ENCODE assay signal across 1 cellular context in the genomic region with DNA sequence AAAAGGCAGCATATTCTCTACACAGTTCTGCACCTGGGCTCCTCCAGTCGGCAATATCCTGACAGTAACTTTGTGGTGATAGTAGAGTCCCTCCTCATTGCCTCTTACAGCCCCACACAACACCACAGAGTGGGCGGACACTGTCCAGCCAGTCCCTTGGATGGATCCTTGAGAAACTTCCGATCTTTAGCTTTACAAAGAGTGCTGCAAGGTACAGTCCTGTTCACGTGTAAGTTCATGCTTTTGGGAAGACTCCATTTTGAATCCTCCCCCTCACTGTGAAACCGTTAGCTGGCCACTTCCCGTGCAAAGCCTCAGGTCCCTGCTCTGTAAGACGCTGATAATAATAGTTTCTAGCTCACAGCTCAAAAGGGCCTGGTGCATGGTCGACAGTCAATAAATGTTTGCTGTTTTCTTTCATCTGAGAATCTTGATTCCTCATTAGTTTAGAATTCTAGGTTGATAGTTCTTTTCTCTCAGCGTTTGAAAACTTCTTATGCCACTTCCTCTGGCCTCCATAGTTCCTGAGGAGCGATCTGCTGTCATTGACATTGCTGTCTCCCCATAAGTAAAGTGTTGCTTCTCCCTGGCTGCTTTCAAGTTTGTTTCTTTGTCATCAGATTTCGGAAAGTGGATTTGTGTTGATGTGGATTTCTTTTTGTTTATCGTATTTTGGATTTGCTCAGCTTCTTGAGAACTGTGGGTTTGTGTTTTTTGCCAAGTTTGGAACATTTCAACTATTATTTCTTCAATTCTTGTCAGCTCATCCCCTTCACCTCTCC.
TF ChIP-seq lines count a peak whose summit lies in the region.

No MANE protein-coding gene starts in this region.

TF ChIP-seq in K562, 482 proteins besides CTCF, POLR2A, EP300 and RAD21 (continued from another document and continues in another):
- TF ChIP-seq, protein P1, sequence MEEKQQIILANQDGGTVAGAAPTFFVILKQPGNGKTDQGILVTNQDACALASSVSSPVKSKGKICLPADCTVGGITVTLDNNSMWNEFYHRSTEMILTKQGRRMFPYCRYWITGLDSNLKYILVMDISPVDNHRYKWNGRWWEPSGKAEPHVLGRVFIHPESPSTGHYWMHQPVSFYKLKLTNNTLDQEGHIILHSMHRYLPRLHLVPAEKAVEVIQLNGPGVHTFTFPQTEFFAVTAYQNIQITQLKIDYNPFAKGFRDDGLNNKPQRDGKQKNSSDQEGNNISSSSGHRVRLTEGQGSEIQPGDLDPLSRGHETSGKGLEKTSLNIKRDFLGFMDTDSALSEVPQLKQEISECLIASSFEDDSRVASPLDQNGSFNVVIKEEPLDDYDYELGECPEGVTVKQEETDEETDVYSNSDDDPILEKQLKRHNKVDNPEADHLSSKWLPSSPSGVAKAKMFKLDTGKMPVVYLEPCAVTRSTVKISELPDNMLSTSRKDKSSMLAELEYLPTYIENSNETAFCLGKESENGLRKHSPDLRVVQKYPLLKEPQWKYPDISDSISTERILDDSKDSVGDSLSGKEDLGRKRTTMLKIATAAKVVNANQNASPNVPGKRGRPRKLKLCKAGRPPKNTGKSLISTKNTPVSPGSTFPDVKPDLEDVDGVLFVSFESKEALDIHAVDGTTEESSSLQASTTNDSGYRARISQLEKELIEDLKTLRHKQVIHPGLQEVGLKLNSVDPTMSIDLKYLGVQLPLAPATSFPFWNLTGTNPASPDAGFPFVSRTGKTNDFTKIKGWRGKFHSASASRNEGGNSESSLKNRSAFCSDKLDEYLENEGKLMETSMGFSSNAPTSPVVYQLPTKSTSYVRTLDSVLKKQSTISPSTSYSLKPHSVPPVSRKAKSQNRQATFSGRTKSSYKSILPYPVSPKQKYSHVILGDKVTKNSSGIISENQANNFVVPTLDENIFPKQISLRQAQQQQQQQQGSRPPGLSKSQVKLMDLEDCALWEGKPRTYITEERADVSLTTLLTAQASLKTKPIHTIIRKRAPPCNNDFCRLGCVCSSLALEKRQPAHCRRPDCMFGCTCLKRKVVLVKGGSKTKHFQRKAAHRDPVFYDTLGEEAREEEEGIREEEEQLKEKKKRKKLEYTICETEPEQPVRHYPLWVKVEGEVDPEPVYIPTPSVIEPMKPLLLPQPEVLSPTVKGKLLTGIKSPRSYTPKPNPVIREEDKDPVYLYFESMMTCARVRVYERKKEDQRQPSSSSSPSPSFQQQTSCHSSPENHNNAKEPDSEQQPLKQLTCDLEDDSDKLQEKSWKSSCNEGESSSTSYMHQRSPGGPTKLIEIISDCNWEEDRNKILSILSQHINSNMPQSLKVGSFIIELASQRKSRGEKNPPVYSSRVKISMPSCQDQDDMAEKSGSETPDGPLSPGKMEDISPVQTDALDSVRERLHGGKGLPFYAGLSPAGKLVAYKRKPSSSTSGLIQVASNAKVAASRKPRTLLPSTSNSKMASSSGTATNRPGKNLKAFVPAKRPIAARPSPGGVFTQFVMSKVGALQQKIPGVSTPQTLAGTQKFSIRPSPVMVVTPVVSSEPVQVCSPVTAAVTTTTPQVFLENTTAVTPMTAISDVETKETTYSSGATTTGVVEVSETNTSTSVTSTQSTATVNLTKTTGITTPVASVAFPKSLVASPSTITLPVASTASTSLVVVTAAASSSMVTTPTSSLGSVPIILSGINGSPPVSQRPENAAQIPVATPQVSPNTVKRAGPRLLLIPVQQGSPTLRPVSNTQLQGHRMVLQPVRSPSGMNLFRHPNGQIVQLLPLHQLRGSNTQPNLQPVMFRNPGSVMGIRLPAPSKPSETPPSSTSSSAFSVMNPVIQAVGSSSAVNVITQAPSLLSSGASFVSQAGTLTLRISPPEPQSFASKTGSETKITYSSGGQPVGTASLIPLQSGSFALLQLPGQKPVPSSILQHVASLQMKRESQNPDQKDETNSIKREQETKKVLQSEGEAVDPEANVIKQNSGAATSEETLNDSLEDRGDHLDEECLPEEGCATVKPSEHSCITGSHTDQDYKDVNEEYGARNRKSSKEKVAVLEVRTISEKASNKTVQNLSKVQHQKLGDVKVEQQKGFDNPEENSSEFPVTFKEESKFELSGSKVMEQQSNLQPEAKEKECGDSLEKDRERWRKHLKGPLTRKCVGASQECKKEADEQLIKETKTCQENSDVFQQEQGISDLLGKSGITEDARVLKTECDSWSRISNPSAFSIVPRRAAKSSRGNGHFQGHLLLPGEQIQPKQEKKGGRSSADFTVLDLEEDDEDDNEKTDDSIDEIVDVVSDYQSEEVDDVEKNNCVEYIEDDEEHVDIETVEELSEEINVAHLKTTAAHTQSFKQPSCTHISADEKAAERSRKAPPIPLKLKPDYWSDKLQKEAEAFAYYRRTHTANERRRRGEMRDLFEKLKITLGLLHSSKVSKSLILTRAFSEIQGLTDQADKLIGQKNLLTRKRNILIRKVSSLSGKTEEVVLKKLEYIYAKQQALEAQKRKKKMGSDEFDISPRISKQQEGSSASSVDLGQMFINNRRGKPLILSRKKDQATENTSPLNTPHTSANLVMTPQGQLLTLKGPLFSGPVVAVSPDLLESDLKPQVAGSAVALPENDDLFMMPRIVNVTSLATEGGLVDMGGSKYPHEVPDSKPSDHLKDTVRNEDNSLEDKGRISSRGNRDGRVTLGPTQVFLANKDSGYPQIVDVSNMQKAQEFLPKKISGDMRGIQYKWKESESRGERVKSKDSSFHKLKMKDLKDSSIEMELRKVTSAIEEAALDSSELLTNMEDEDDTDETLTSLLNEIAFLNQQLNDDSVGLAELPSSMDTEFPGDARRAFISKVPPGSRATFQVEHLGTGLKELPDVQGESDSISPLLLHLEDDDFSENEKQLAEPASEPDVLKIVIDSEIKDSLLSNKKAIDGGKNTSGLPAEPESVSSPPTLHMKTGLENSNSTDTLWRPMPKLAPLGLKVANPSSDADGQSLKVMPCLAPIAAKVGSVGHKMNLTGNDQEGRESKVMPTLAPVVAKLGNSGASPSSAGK (IDR thresholded peaks at IDR 0.05) = no peak
- TF ChIP-seq RBFOX2 (IDR thresholded peaks at IDR 0.05; ENCODE audit: low read depth, low read length) (no peak), SRF (CRISPR knock-in tag; IDR thresholded peaks at IDR 0.05) (no peak), ELF4 (CRISPR knock-in tag; IDR thresholded peaks at IDR 0.05) (no peak), CC2D1A (IDR thresholded peaks at IDR 0.05) (no peak), SMARCB1 (IDR thresholded peaks at IDR 0.05; ENCODE audit: insufficient read length, low read depth) (no peak), POLR2B (IDR thresholded peaks at IDR 0.05; ENCODE audit: low read depth, partially characterized antibody) (no peak), NCOA4 (IDR thresholded peaks at IDR 0.05; ENCODE audit: partially characterized antibody) (no peak), TARDBP (IDR thresholded peaks at IDR 0.05) (no peak), ZNF232 (CRISPR knock-in tag; IDR thresholded peaks at IDR 0.05) (no peak), CBX3 (IDR thresholded peaks at IDR 0.05; ENCODE audit: borderline replicate concordance in 1 of 2, low read length in 2 of 2) (peak in 1 of 2 experiments; percentile 97; a peak in 2 of 3 replicates), DNMT1 (IDR thresholded peaks at IDR 0.05) (no peak), MYBL2 (IDR thresholded peaks at IDR 0.05; ENCODE audit: low read depth) (peak; percentile 27; the same call in 1 of the 2 replicates), MYBL2 (CRISPR knock-in tag; IDR thresholded peaks at IDR 0.05; ENCODE audit: borderline replicate concordance) (no peak), SP2 (IDR thresholded peaks at IDR 0.05; ENCODE audit: extremely low read depth, low read depth, low read length, poor library complexity, severe bottlenecking) (no peak), TCFL5 (CRISPR knock-in tag; conservative IDR thresholded peaks at IDR 0.05) (no peak), ZNF77 (CRISPR knock-in tag; IDR thresholded peaks at IDR 0.05) (no peak), CBX1 (IDR thresholded peaks at IDR 0.05; ENCODE audit: low read depth) (peak; percentile 79), ZNF121 (CRISPR knock-in tag; conservative IDR thresholded peaks at IDR 0.05) (no peak), HDAC1 (IDR thresholded peaks at IDR 0.05) (no peak), ZNF507 (tag; conservative IDR thresholded peaks at IDR 0.05) (no peak), SMC3 (conservative IDR thresholded peaks at IDR 0.05; ENCODE audit: insufficient read depth, low read depth, low read length) (no peak), HDAC2 (IDR thresholded peaks at IDR 0.05) (no peak), HNRNPLL (IDR thresholded peaks at IDR 0.05; ENCODE audit: low read depth, low read length, poor library complexity, severe bottlenecking) (no peak)
- TF ChIP-seq, protein P2, sequence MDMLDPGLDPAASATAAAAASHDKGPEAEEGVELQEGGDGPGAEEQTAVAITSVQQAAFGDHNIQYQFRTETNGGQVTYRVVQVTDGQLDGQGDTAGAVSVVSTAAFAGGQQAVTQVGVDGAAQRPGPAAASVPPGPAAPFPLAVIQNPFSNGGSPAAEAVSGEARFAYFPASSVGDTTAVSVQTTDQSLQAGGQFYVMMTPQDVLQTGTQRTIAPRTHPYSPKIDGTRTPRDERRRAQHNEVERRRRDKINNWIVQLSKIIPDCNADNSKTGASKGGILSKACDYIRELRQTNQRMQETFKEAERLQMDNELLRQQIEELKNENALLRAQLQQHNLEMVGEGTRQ (CRISPR knock-in tag; IDR thresholded peaks at IDR 0.05) = no peak
- TF ChIP-seq, protein P3, sequence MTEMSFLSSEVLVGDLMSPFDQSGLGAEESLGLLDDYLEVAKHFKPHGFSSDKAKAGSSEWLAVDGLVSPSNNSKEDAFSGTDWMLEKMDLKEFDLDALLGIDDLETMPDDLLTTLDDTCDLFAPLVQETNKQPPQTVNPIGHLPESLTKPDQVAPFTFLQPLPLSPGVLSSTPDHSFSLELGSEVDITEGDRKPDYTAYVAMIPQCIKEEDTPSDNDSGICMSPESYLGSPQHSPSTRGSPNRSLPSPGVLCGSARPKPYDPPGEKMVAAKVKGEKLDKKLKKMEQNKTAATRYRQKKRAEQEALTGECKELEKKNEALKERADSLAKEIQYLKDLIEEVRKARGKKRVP (CRISPR knock-in tag; IDR thresholded peaks at IDR 0.05) = no peak
- TF ChIP-seq, protein P4, sequence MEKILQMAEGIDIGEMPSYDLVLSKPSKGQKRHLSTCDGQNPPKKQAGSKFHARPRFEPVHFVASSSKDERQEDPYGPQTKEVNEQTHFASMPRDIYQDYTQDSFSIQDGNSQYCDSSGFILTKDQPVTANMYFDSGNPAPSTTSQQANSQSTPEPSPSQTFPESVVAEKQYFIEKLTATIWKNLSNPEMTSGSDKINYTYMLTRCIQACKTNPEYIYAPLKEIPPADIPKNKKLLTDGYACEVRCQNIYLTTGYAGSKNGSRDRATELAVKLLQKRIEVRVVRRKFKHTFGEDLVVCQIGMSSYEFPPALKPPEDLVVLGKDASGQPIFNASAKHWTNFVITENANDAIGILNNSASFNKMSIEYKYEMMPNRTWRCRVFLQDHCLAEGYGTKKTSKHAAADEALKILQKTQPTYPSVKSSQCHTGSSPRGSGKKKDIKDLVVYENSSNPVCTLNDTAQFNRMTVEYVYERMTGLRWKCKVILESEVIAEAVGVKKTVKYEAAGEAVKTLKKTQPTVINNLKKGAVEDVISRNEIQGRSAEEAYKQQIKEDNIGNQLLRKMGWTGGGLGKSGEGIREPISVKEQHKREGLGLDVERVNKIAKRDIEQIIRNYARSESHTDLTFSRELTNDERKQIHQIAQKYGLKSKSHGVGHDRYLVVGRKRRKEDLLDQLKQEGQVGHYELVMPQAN (IDR thresholded peaks at IDR 0.05; ENCODE audit: borderline replicate concordance) = no peak
- TF ChIP-seq, protein P5, sequence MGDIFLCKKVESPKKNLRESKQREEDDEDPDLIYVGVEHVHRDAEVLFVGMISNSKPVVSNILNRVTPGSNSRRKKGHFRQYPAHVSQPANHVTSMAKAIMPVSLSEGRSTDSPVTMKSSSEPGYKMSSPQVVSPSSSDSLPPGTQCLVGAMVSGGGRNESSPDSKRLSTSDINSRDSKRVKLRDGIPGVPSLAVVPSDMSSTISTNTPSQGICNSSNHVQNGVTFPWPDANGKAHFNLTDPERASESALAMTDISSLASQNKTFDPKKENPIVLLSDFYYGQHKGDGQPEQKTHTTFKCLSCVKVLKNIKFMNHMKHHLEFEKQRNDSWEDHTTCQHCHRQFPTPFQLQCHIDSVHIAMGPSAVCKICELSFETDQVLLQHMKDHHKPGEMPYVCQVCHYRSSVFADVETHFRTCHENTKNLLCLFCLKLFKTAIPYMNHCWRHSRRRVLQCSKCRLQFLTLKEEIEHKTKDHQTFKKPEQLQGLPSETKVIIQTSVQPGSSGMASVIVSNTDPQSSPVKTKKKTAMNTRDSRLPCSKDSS (IDR thresholded peaks at IDR 0.05; ENCODE audit: low read depth, partially characterized antibody) = peak; percentile 60
